ENCODE assay signal across 1 cellular context in the genomic region with DNA sequence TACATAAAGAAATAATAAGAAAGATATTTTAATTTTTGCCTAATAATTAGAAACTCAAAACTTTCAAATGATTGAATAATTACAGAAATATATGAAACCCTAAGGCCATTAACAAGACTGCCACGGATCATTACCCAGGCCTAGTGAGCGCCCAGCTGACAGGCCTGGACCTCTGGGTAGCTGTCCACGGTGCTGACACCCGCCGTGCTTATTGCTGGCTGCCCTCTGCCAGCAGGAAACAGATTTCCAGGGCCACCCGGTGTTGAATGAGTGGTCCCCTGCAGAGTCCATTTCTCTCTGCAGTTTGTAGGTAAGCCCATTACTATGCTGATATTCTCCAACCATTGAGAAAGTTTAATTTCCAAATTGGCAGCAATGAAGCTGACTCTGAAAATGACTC.
TF ChIP-seq lines count a peak whose summit lies in the region.

No MANE protein-coding gene starts in this region.

TF ChIP-seq in WTC11, 78 proteins besides CTCF, POLR2A, EP300 and RAD21 (continued from another document and continues in another):
- TF ChIP-seq FOXP1 (CRISPR knock-in tag; IDR thresholded peaks at IDR 0.05; ENCODE audit: borderline replicate concordance) (0 out of 2 replicates have a peak, but pooled peaks have one; percentile 29), ZNF232 (CRISPR knock-in tag; IDR thresholded peaks at IDR 0.05) (peak; percentile 87; the same call in 1 of the 2 replicates), CBFB (CRISPR knock-in tag; IDR thresholded peaks at IDR 0.05; ENCODE audit: low read depth) (no peak), HMGXB4 (CRISPR knock-in tag; IDR thresholded peaks at IDR 0.05) (no peak), GRHL2 (CRISPR knock-in tag; IDR thresholded peaks at IDR 0.05; ENCODE audit: insufficient replicate concordance, severe bottlenecking) (no peak), ESRRA (CRISPR knock-in tag; IDR thresholded peaks at IDR 0.05; ENCODE audit: borderline replicate concordance) (peak; percentile 41; the same call in 1 of the 2 replicates), ZNF317 (CRISPR knock-in tag; IDR thresholded peaks at IDR 0.05; ENCODE audit: borderline replicate concordance, low read depth) (no peak), USF1 (CRISPR knock-in tag; IDR thresholded peaks at IDR 0.05) (peak; percentile 48; the same call in 1 of the 2 replicates), MXD4 (CRISPR knock-in tag; IDR thresholded peaks at IDR 0.05; ENCODE audit: borderline replicate concordance) (no peak), OVOL2 (CRISPR knock-in tag; IDR thresholded peaks at IDR 0.05; ENCODE audit: borderline replicate concordance) (no peak), PRRX2 (CRISPR knock-in tag; IDR thresholded peaks at IDR 0.05) (no peak), SMAD3 (CRISPR knock-in tag; IDR thresholded peaks at IDR 0.05; ENCODE audit: borderline replicate concordance) (peak; percentile 63; the same call in 1 of the 2 replicates), NR3C1 (CRISPR knock-in tag; conservative IDR thresholded peaks at IDR 0.05; ENCODE audit: low read depth) (no peak), CREM (CRISPR knock-in tag; IDR thresholded peaks at IDR 0.05) (no peak), SOX15 (CRISPR knock-in tag; IDR thresholded peaks at IDR 0.05) (no peak), NFATC4 (CRISPR knock-in tag; IDR thresholded peaks at IDR 0.05) (no peak), FOXK1 (CRISPR knock-in tag; IDR thresholded peaks at IDR 0.05) (peak; percentile 47; the same call in 1 of the 2 replicates), EMX1 (CRISPR knock-in tag; IDR thresholded peaks at IDR 0.05) (no peak), ATF1 (CRISPR knock-in tag; IDR thresholded peaks at IDR 0.05) (no peak), ERG (CRISPR knock-in tag; IDR thresholded peaks at IDR 0.05) (no peak), TEAD1 (CRISPR knock-in tag; IDR thresholded peaks at IDR 0.05) (0 out of 2 replicates have a peak, but pooled peaks have one; percentile 45), ZMAT4 (CRISPR knock-in tag; IDR thresholded peaks at IDR 0.05) (no peak)
- TF ChIP-seq, protein P1, sequence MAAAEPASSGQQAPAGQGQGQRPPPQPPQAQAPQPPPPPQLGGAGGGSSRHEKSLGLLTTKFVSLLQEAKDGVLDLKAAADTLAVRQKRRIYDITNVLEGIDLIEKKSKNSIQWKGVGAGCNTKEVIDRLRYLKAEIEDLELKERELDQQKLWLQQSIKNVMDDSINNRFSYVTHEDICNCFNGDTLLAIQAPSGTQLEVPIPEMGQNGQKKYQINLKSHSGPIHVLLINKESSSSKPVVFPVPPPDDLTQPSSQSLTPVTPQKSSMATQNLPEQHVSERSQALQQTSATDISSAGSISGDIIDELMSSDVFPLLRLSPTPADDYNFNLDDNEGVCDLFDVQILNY (CRISPR knock-in tag; IDR thresholded peaks at IDR 0.05) = no peak
- TF ChIP-seq, protein P2, sequence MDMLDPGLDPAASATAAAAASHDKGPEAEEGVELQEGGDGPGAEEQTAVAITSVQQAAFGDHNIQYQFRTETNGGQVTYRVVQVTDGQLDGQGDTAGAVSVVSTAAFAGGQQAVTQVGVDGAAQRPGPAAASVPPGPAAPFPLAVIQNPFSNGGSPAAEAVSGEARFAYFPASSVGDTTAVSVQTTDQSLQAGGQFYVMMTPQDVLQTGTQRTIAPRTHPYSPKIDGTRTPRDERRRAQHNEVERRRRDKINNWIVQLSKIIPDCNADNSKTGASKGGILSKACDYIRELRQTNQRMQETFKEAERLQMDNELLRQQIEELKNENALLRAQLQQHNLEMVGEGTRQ (CRISPR knock-in tag; IDR thresholded peaks at IDR 0.05) = no peak
- TF ChIP-seq, protein P3, sequence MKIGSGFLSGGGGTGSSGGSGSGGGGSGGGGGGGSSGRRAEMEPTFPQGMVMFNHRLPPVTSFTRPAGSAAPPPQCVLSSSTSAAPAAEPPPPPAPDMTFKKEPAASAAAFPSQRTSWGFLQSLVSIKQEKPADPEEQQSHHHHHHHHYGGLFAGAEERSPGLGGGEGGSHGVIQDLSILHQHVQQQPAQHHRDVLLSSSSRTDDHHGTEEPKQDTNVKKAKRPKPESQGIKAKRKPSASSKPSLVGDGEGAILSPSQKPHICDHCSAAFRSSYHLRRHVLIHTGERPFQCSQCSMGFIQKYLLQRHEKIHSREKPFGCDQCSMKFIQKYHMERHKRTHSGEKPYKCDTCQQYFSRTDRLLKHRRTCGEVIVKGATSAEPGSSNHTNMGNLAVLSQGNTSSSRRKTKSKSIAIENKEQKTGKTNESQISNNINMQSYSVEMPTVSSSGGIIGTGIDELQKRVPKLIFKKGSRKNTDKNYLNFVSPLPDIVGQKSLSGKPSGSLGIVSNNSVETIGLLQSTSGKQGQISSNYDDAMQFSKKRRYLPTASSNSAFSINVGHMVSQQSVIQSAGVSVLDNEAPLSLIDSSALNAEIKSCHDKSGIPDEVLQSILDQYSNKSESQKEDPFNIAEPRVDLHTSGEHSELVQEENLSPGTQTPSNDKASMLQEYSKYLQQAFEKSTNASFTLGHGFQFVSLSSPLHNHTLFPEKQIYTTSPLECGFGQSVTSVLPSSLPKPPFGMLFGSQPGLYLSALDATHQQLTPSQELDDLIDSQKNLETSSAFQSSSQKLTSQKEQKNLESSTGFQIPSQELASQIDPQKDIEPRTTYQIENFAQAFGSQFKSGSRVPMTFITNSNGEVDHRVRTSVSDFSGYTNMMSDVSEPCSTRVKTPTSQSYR (CRISPR knock-in tag; IDR thresholded peaks at IDR 0.05) = no peak
- TF ChIP-seq, protein P4, sequence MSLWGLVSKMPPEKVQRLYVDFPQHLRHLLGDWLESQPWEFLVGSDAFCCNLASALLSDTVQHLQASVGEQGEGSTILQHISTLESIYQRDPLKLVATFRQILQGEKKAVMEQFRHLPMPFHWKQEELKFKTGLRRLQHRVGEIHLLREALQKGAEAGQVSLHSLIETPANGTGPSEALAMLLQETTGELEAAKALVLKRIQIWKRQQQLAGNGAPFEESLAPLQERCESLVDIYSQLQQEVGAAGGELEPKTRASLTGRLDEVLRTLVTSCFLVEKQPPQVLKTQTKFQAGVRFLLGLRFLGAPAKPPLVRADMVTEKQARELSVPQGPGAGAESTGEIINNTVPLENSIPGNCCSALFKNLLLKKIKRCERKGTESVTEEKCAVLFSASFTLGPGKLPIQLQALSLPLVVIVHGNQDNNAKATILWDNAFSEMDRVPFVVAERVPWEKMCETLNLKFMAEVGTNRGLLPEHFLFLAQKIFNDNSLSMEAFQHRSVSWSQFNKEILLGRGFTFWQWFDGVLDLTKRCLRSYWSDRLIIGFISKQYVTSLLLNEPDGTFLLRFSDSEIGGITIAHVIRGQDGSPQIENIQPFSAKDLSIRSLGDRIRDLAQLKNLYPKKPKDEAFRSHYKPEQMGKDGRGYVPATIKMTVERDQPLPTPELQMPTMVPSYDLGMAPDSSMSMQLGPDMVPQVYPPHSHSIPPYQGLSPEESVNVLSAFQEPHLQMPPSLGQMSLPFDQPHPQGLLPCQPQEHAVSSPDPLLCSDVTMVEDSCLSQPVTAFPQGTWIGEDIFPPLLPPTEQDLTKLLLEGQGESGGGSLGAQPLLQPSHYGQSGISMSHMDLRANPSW (CRISPR knock-in tag; conservative IDR thresholded peaks at IDR 0.05; ENCODE audit: low read depth) = no peak
- TF ChIP-seq, protein P5, sequence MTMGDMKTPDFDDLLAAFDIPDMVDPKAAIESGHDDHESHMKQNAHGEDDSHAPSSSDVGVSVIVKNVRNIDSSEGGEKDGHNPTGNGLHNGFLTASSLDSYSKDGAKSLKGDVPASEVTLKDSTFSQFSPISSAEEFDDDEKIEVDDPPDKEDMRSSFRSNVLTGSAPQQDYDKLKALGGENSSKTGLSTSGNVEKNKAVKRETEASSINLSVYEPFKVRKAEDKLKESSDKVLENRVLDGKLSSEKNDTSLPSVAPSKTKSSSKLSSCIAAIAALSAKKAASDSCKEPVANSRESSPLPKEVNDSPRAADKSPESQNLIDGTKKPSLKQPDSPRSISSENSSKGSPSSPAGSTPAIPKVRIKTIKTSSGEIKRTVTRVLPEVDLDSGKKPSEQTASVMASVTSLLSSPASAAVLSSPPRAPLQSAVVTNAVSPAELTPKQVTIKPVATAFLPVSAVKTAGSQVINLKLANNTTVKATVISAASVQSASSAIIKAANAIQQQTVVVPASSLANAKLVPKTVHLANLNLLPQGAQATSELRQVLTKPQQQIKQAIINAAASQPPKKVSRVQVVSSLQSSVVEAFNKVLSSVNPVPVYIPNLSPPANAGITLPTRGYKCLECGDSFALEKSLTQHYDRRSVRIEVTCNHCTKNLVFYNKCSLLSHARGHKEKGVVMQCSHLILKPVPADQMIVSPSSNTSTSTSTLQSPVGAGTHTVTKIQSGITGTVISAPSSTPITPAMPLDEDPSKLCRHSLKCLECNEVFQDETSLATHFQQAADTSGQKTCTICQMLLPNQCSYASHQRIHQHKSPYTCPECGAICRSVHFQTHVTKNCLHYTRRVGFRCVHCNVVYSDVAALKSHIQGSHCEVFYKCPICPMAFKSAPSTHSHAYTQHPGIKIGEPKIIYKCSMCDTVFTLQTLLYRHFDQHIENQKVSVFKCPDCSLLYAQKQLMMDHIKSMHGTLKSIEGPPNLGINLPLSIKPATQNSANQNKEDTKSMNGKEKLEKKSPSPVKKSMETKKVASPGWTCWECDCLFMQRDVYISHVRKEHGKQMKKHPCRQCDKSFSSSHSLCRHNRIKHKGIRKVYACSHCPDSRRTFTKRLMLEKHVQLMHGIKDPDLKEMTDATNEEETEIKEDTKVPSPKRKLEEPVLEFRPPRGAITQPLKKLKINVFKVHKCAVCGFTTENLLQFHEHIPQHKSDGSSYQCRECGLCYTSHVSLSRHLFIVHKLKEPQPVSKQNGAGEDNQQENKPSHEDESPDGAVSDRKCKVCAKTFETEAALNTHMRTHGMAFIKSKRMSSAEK (CRISPR knock-in tag; IDR thresholded peaks at IDR 0.05; ENCODE audit: borderline replicate concordance) = no peak
- TF ChIP-seq, protein P6, sequence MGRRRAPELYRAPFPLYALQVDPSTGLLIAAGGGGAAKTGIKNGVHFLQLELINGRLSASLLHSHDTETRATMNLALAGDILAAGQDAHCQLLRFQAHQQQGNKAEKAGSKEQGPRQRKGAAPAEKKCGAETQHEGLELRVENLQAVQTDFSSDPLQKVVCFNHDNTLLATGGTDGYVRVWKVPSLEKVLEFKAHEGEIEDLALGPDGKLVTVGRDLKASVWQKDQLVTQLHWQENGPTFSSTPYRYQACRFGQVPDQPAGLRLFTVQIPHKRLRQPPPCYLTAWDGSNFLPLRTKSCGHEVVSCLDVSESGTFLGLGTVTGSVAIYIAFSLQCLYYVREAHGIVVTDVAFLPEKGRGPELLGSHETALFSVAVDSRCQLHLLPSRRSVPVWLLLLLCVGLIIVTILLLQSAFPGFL (CRISPR knock-in tag; IDR thresholded peaks at IDR 0.05; ENCODE audit: borderline replicate concordance) = no peak
- TF ChIP-seq, protein P7, sequence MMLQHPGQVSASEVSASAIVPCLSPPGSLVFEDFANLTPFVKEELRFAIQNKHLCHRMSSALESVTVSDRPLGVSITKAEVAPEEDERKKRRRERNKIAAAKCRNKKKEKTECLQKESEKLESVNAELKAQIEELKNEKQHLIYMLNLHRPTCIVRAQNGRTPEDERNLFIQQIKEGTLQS (CRISPR knock-in tag; conservative IDR thresholded peaks at IDR 0.05) = no peak
- TF ChIP-seq, protein P8, sequence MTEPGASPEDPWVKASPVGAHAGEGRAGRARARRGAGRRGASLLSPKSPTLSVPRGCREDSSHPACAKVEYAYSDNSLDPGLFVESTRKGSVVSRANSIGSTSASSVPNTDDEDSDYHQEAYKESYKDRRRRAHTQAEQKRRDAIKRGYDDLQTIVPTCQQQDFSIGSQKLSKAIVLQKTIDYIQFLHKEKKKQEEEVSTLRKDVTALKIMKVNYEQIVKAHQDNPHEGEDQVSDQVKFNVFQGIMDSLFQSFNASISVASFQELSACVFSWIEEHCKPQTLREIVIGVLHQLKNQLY (CRISPR knock-in tag; IDR thresholded peaks at IDR 0.05) = no peak
